8 cellular contexts compared by ENCODE assay signal in genomic region chr18:48975817-48976649, GRCh38. TPM values are rescaled to one million over a fixed set of nuclear protein-coding genes. Genes with fewer than 3 reads are reported as not detected.
A peak's percentile ranks its signal among the peaks of the same experiment; 100 is the strongest.
DNase-seq lines count a peak whose midpoint lies in the region; ATAC-seq, FAIRE-seq and TF ChIP-seq lines count a peak whose summit lies in the region.

No MANE protein-coding gene starts in this region.

- 1 to 3% (median 1%) methylated on average over 36 to 119 of the region's 119 CpGs for WGBS in small intestine, 3 donors

- CTCF ChIA-PET in BJ (lab: Yijun Ruan, JAX): interaction anchor here (1.6 kb wide), 1 partner anchor 65 kb away, joined by 3 read pairs; no protein-coding TSS in a partner anchor

- peak overlapping the region; percentile 80 for H3K9ac ChIP-seq in adipocyte (ENCODE audit: low read length)

- H3K4me3 ChIP-seq in BJ (ENCODE audit: low read depth, low read length) (peak overlapping the region; percentile 67), adipocyte (ENCODE audit: low read length) (peak overlapping the region; percentile 80), iPS-11a (ENCODE audit: low read depth, low read length) (peak overlapping the region; percentile 37), small intestine (ENCODE audit: low read depth in 1 of 2, low read length in 2 of 2) (peak overlapping the region; percentile 51 to 82)

- no peak for TF ChIP-seq CTCF in BJ (IDR thresholded peaks at IDR 0.05; ENCODE audit: insufficient read depth, low read depth, low read length)

- H3K9me3 ChIP-seq in adipocyte (ENCODE audit: control insufficient read depth, low read length): no peaks in the 10 kb centered on the region
- no peaks in the 10 kb centered on the region for H3K9me3 ChIP-seq in small intestine (ENCODE audit: control insufficient read depth, low read depth)

- POLR2A ChIA-PET in BJ (lab: Charles Lee): no interaction called here

- ATAC-seq in GM19324 (IDR thresholded peaks at IDR 0.05; ENCODE audit: low FRiP score, unreplicated experiment) (peak; percentile 78), HG03521 (IDR thresholded peaks at IDR 0.05; ENCODE audit: unreplicated experiment) (peak; percentile 51), SK-N-SH treated with all-trans-retinoic acid at 6 μM for 48 hours (peak; percentile 79)

- DNase-seq in BJ (ENCODE audit: low read depth) (no peak), adipocyte (ENCODE audit: low read depth) (peak; percentile 85), small intestine (peak; percentile 75), T1000 (lab: John Stamatoyannopoulos, UW) (no peak)

- H3K36me3 ChIP-seq in BJ (ENCODE audit: control insufficient read depth, insufficient read depth, low read length): no peaks in the 10 kb centered on the region
- H3K36me3 ChIP-seq in adipocyte (ENCODE audit: control insufficient read depth, insufficient read depth, low read length, severe bottlenecking): no peaks in the 10 kb centered on the region
- H3K36me3 ChIP-seq in small intestine (ENCODE audit: control insufficient read depth in 2 of 2, insufficient read depth in 2 of 2, low read length in 2 of 2): no peaks in the 10 kb centered on the region

- H3K4me1 ChIP-seq in adipocyte (ENCODE audit: control insufficient read depth, insufficient read depth, low read length): peaks cover 14% of the 10 kb centered on the region
- H3K4me1 ChIP-seq in small intestine (ENCODE audit: control insufficient read depth in 2 of 2, insufficient read depth in 1 of 2, low read depth in 1 of 2, low read length in 1 of 2): peaks cover 0 to 2% of the 10 kb centered on the region in 2 donors

- no peaks in the 10 kb centered on the region for H3K27me3 ChIP-seq in BJ (ENCODE audit: control insufficient read depth, insufficient read depth, low read length)
- H3K27me3 ChIP-seq in adipocyte (replicated peaks; ENCODE audit: control insufficient read depth, insufficient read depth, low read length): no peaks in the 10 kb centered on the region
- H3K27me3 ChIP-seq in small intestine (ENCODE audit: control insufficient read depth in 2 of 2, insufficient read depth in 2 of 2, low read length in 2 of 2): no peaks in the 10 kb centered on the region

- FAIRE-seq in small intestine (lab: Jason Lieb, UNC): no peak

- H3K27ac ChIP-seq in small intestine (ENCODE audit: low read depth in 1 of 2, low read length in 1 of 2): peak overlapping the region; percentile 68 to 96

TF ChIP-seq in SK-N-SH treated with all-trans-retinoic acid at 6 μM for 48 hours, 23 proteins besides CTCF, POLR2A, EP300 and RAD21:
- TF ChIP-seq ZNF8 (CRISPR knock-in tag; IDR thresholded peaks at IDR 0.05) (no peak), CSDC2 (CRISPR knock-in tag; IDR thresholded peaks at IDR 0.05) (no peak), BACH2 (CRISPR knock-in tag; IDR thresholded peaks at IDR 0.05; ENCODE audit: borderline replicate concordance) (no peak), SNAI2 (CRISPR knock-in tag; IDR thresholded peaks at IDR 0.05) (no peak), TOX (CRISPR knock-in tag; IDR thresholded peaks at IDR 0.05; ENCODE audit: borderline replicate concordance) (no peak), CSRNP3 (CRISPR knock-in tag; IDR thresholded peaks at IDR 0.05) (no peak), GLIS3 (CRISPR knock-in tag; IDR thresholded peaks at IDR 0.05) (no peak), RARB (CRISPR knock-in tag; IDR thresholded peaks at IDR 0.05) (no peak), ZFP30 (CRISPR knock-in tag; IDR thresholded peaks at IDR 0.05) (no peak), ZFP3 (CRISPR knock-in tag; IDR thresholded peaks at IDR 0.05) (no peak), CREB5 (CRISPR knock-in tag; IDR thresholded peaks at IDR 0.05; ENCODE audit: low read depth) (no peak), ARNTL (CRISPR knock-in tag; IDR thresholded peaks at IDR 0.05; ENCODE audit: borderline replicate concordance, low read depth) (no peak), ZC3H10 (CRISPR knock-in tag; IDR thresholded peaks at IDR 0.05) (no peak), PPARA (CRISPR knock-in tag; IDR thresholded peaks at IDR 0.05; ENCODE audit: borderline replicate concordance) (no peak)

RNA-seq across cellular contexts. Expression of gene SMAD7, which starts 25.3 kb away (rescaled TPM):
- polyA plus RNA-seq in BJ (2011; rRNA removed) (21.0 and 24.2 TPM in 2 replicates), small intestine (10 to 100 TPM; 17.2 to 24.0 (median 18.3) TPM)
- 38.7 and 56.0 TPM in 2 replicates for polyA minus RNA-seq in BJ (2011; rRNA and poly(A)+ RNA removed)

Comparison
In these comparisons a context has a peak if more than half of its experiments do, and no peak if none do; other contexts are left out.
1. DNase-seq: peak in adipocyte (single experiment) and small intestine (single experiment); none in BJ (single experiment) and T1000 (single experiment).
2. Peak in every context shown above with its lines, with median percentiles within 50 percentile points of each other: H3K4me3 ChIP-seq and ATAC-seq.